28 cellular contexts compared by ENCODE assay signal in genomic region chr6:163900570-163900969, GRCh38.
DNase-seq lines count a peak whose midpoint lies in the region; ATAC-seq and TF ChIP-seq lines count a peak whose summit lies in the region.
"Had no signal": no experiment of that assay in that cellular context is flagged by ENCODE, and none has a peak within 500 bp of the region (broad histone marks: within the 10 kb centered on the region; RNA-seq: fewer than 3 reads in every experiment).

No MANE protein-coding gene starts in this region.

- peak overlapping the region; percentile 8 for H2BK120ac ChIP-seq in neuronal stem cell (ENCODE audit: low read depth, low read length)

- no peak for TF ChIP-seq CTCF in GM23338 (conservative IDR thresholded peaks at IDR 0.05; ENCODE audit: low read depth in 2 of 2)
- TF ChIP-seq CTCF in brain (conservative IDR thresholded peaks at IDR 0.05) = no peak
- TF ChIP-seq CTCF in Peyer's patch (IDR thresholded peaks at IDR 0.05) = no peak

- DNase-seq in GM23338 (ENCODE audit: low spot score) (no peak), islet precursor cell (peak; percentile 76), neuronal stem cell (ENCODE audit: low spot score) (no peak), GM03348 (ENCODE audit: low spot score) (no peak), Peyer's patch (no peak)
- no peak for DNase-seq in activated CD8-positive, alpha-beta memory T cell treated with anti-CD3 and anti-CD28 coated beads for 24 hours
- DNase-seq: activated CD4-positive, alpha-beta T cell treated with anti-CD3 and anti-CD28 coated beads for 36 hours; activated naive CD4-positive, alpha-beta T cell treated with Interleukin-2 at 50 U/mL for 16 hours; activated T-cell treated with anti-CD3 and anti-CD28 coated beads, Interleukin-2, amount 50 U/mL, for 4 hours; anterior cingulate cortex; cerebellar nuclear complex; DMS53; effector memory CD4-positive, alpha-beta T cell; GF-D8; NCI-H1105; NCI-H2029 treated with DMSO at 0.1 percent for 48 hours; NCI-H2227 treated with DMSO at 0.1 percent for 48 hours; ovary; right cardiac atrium; SK-N-SH; stimulated activated CD4-positive, alpha-beta T cell treated with anti-CD3 and anti-CD28 coated beads, Interleukin-15, amount 100 ng/mL, for 24 hours; stimulated activated naive CD8-positive, alpha-beta T cell treated with anti-CD3 and anti-CD28 coated beads, Interleukin-15, Interleukin-2, amounts not matched to agents 100 U/mL and 50 U/mL, for 24 hours; T-helper 17 cell; uterus had no signal

- H3K4me3 Mint-ChIP-seq in GM23338 (no peak overlapping the region), brain (no peak overlapping the region)
- H3K4me3 Mint-ChIP-seq: activated CD4-positive, alpha-beta T cell treated with anti-CD3 and anti-CD28 coated beads for 36 hours; activated T-cell treated with anti-CD3 and anti-CD28 coated beads, Interleukin-2, amount 50 U/mL, for 4 hours; T-helper 17 cell had no signal

- H3K27ac Mint-ChIP-seq in GM23338 (no peak overlapping the region), brain (peak overlapping the region in 4 of 5 experiments; percentile 16 to 85 (median 72))
- H3K27ac Mint-ChIP-seq: activated CD4-positive, alpha-beta T cell treated with anti-CD3 and anti-CD28 coated beads for 36 hours; T-helper 17 cell had no signal

- ATAC-seq in GM23338 (no peak), HG03457 (IDR thresholded peaks at IDR 0.05; ENCODE audit: unreplicated experiment) (no peak)
- ATAC-seq: activated CD4-positive, alpha-beta T cell treated with anti-CD3 and anti-CD28 coated beads for 36 hours; activated T-cell treated with anti-CD3 and anti-CD28 coated beads, Interleukin-2, amount 50 U/mL, for 4 hours; right cardiac atrium; stimulated activated naive CD8-positive, alpha-beta T cell treated with anti-CD3 and anti-CD28 coated beads, Interleukin-15, Interleukin-2, amounts not matched to agents 100 U/mL and 50 U/mL, for 24 hours; T-helper 17 cell had no signal

- H3K36me3 Mint-ChIP-seq in GM23338 (ENCODE audit: low read depth) (peaks cover 9% of the 10 kb centered on the region; the same call in 2 of the 3 replicates), brain (no peaks in the 10 kb centered on the region)

- H3K27ac ChIP-seq in GM23338 (ENCODE audit: low read depth) = no peak overlapping the region
- H3K27ac ChIP-seq in neuronal stem cell (replicated peaks; ENCODE audit: low read length) = no peak overlapping the region
- H3K27ac ChIP-seq in Peyer's patch = no peak overlapping the region
- H3K27ac ChIP-seq: BLaER1, ovary, thoracic aorta, uterus had no signal

- H3F3A ChIP-seq in GM23338 (replicated peaks; ENCODE audit: low read depth) = no peaks in the 10 kb centered on the region

- no CpG with 5 or more reads among the region's 4 CpGs for WGBS in neuronal stem cell (ENCODE audit: extremely low coverage in 2 of 2, insufficient read length in 2 of 2, insufficient replicate concordance in 1 of 2), 2 donors

- H3K27me3 ChIP-seq in GM23338 (ENCODE audit: insufficient read depth) = no peaks in the 10 kb centered on the region
- H3K27me3 ChIP-seq in neuronal stem cell (ENCODE audit: control insufficient read depth in 3 of 3, insufficient read depth in 3 of 3, low read depth in 1 of 3, low read length in 3 of 3) = no peaks in the 10 kb centered on the region
- H3K27me3 ChIP-seq in Peyer's patch = no peaks in the 10 kb centered on the region
- H3K27me3 ChIP-seq: BLaER1, ovary, uterus had no signal

- no peak overlapping the region for H3K4ac ChIP-seq in neuronal stem cell (ENCODE audit: low read length)

- H2AK5ac ChIP-seq in neuronal stem cell (ENCODE audit: low read depth, low read length) = no peak overlapping the region

- H3K36me3 ChIP-seq in GM23338 (ENCODE audit: insufficient read depth) (no peaks in the 10 kb centered on the region), neuronal stem cell (replicated peaks in 1 of 2; ENCODE audit: control insufficient read depth in 2 of 2, insufficient read depth in 2 of 2, low read length in 2 of 2) (no peaks in the 10 kb centered on the region), Peyer's patch (no peaks in the 10 kb centered on the region)
- H3K36me3 ChIP-seq: BLaER1, ovary, thoracic aorta, uterus had no signal

- no peak overlapping the region for H3K9ac ChIP-seq in neuronal stem cell (ENCODE audit: low read depth, low read length, poor library complexity)
- H3K9ac ChIP-seq: BLaER1, SK-N-SH had no signal

- H3K9me2 ChIP-seq in GM23338 (ENCODE audit: insufficient read depth) = 0 out of 2 replicates have a peak, but pooled peaks cover 4% of the 10 kb centered on the region
- H3K9me2 ChIP-seq: SK-N-SH had no signal

- no peaks in the 10 kb centered on the region for H3K4me1 ChIP-seq in GM23338 (ENCODE audit: insufficient read depth)
- peaks cover 4 to 5% of the 10 kb centered on the region in 2 donors for H3K4me1 ChIP-seq in neuronal stem cell (ENCODE audit: control insufficient read depth in 2 of 2, insufficient read depth in 1 of 2, low read depth in 1 of 2, low read length in 2 of 2)
- no peaks in the 10 kb centered on the region for H3K4me1 ChIP-seq in Peyer's patch
- H3K4me1 ChIP-seq: uterus had no signal

- no peak overlapping the region for H2BK15ac ChIP-seq in neuronal stem cell (ENCODE audit: low read length)

- peaks cover 20% of the 10 kb centered on the region; the same call in 2 of the 3 replicates for H3K4me1 Mint-ChIP-seq in GM23338
- peaks cover 49% of the 10 kb centered on the region for H3K4me1 Mint-ChIP-seq in brain
- H3K4me1 Mint-ChIP-seq: activated CD4-positive, alpha-beta T cell treated with anti-CD3 and anti-CD28 coated beads for 36 hours; T-helper 17 cell had no signal

- H3K9me3 ChIP-seq in neuronal stem cell (replicated peaks in 1 of 2; ENCODE audit: control insufficient read depth in 2 of 2, insufficient read depth in 1 of 2, low read depth in 1 of 2, low read length in 2 of 2) (peaks cover 3 to 7% of the 10 kb centered on the region in 2 donors), Peyer's patch (peaks cover 0 to 3% (median 0%) of the 10 kb centered on the region in 4 donors)
- H3K9me3 ChIP-seq: BLaER1, ovary, SK-N-SH, thoracic aorta, uterus had no signal

- no peak overlapping the region for H3K18ac ChIP-seq in neuronal stem cell (ENCODE audit: low read length)

- no peak overlapping the region for H2BK12ac ChIP-seq in neuronal stem cell (ENCODE audit: low read length)

- H3K27me3 Mint-ChIP-seq in GM23338 (ENCODE audit: insufficient read depth, low read depth, poor library complexity) = no peaks in the 10 kb centered on the region
- H3K27me3 Mint-ChIP-seq in brain = no peaks in the 10 kb centered on the region
- H3K27me3 Mint-ChIP-seq: activated CD4-positive, alpha-beta T cell treated with anti-CD3 and anti-CD28 coated beads for 36 hours had no signal

- H4K8ac ChIP-seq in neuronal stem cell (ENCODE audit: low read depth, low read length) = no peak overlapping the region

- no peak overlapping the region for H3K23ac ChIP-seq in neuronal stem cell (ENCODE audit: low read depth, low read length, poor library complexity)

- H3K4me2 ChIP-seq in GM23338 = no peak overlapping the region
- H3K4me2 ChIP-seq in neuronal stem cell (ENCODE audit: insufficient read depth, low read length, poor library complexity, severe bottlenecking) = no peak overlapping the region
- H3K4me2 ChIP-seq: BLaER1, SK-N-SH had no signal

- no peak for TF ChIP-seq POLR2A in Peyer's patch (IDR thresholded peaks at IDR 0.05)

- H3K4me3 ChIP-seq in GM23338 (no peak overlapping the region), neuronal stem cell (ENCODE audit: low read length in 2 of 2) (no peak overlapping the region), Peyer's patch (no peak overlapping the region)
- H3K4me3 ChIP-seq: BLaER1, ovary, thoracic aorta, uterus had no signal

- H3K9me3 Mint-ChIP-seq in GM23338 (peaks cover 9% of the 10 kb centered on the region; the same call in 2 of the 3 replicates), brain (peaks cover 0 to 6% (median 3%) of the 10 kb centered on the region in 5 experiments)
- H3K9me3 Mint-ChIP-seq: activated T-cell treated with anti-CD3 and anti-CD28 coated beads, Interleukin-2, amount 50 U/mL, for 4 hours had no signal

- no peaks in the 10 kb centered on the region for H4K20me1 ChIP-seq in GM23338 (replicated peaks; ENCODE audit: insufficient read depth)
- H4K20me1 ChIP-seq: BLaER1 had no signal

- H2BK5ac ChIP-seq in neuronal stem cell (ENCODE audit: low read length) = no peak overlapping the region

- H2AFZ ChIP-seq in GM23338 = peak overlapping the region; percentile 90
- H2AFZ ChIP-seq in neuronal stem cell (ENCODE audit: low read length) = peak overlapping the region; percentile 91

- H3K79me2 ChIP-seq in GM23338 (replicated peaks; ENCODE audit: insufficient read depth) = no peaks in the 10 kb centered on the region

- no peaks in the 10 kb centered on the region for H3K79me1 ChIP-seq in neuronal stem cell (ENCODE audit: low read depth, low read length)

- no peak overlapping the region for H4K91ac ChIP-seq in neuronal stem cell (ENCODE audit: low read depth, low read length, poor library complexity)

- H3K14ac ChIP-seq in neuronal stem cell (ENCODE audit: low read length) = no peak overlapping the region

TF ChIP-seq in GM23338, 12 proteins besides CTCF, POLR2A, EP300 and RAD21 (continues in another document):
- TF ChIP-seq POLR2AphosphoS5 (IDR thresholded peaks at IDR 0.05; ENCODE audit: low read depth) = no peak
- no peak for TF ChIP-seq ZNF114 (CRISPR knock-in tag; IDR thresholded peaks at IDR 0.05)
- TF ChIP-seq NANOG (IDR thresholded peaks at IDR 0.05; ENCODE audit: borderline replicate concordance) = no peak
- no peak for TF ChIP-seq CREB1 (CRISPR knock-in tag; IDR thresholded peaks at IDR 0.05; ENCODE audit: low read depth)
